Comparison of ENCODE assay signal across 24 cellular contexts in genomic region chr22:25602924-25603323, GRCh38.
"Had no signal": no experiment of that assay in that cellular context is flagged by ENCODE, and none has a peak within 500 bp of the region (broad histone marks: within the 10 kb centered on the region; RNA-seq: fewer than 3 reads in every experiment).

No MANE protein-coding gene starts in this region.

- FAIRE-seq: bronchial epithelial cell, kidney had no signal

- H3K4me3 ChIP-seq: ascending aorta, gastroesophageal sphincter, heart left ventricle, lung, transverse colon, vagina had no signal

- H3K9me3 ChIP-seq: ascending aorta, gastroesophageal sphincter, heart left ventricle, transverse colon, vagina had no signal

- H3K27ac Mint-ChIP-seq: activated CD4-positive, alpha-beta memory T cell treated with anti-CD3 and anti-CD28 coated beads for 36 hours; activated CD4-positive, alpha-beta T cell treated with anti-CD3 and anti-CD28 coated beads for 36 hours; activated naive CD4-positive, alpha-beta T cell treated with anti-CD3 and anti-CD28 coated beads, Interleukin-2, amount 10 ng/mL, durations not matched to agents 7 days and 5 days; activated naive CD8-positive, alpha-beta T cell treated with anti-CD3 and anti-CD28 coated beads, Interleukin-2, amount 50 U/mL, for 24 hours; mesothelial cell of epicardium; progenitor cell of endocrine pancreas; WTC11 had no signal

- H3K9me3 Mint-ChIP-seq: activated CD4-positive, alpha-beta memory T cell treated with anti-CD3 and anti-CD28 coated beads for 36 hours; activated naive CD8-positive, alpha-beta T cell treated with anti-CD3 and anti-CD28 coated beads, Interleukin-2, amount 50 U/mL, for 24 hours; neural crest cell had no signal

- H3K27ac ChIP-seq: ascending aorta, gastroesophageal sphincter, heart left ventricle, transverse colon, vagina had no signal

- H3K27me3 ChIP-seq: ascending aorta, gastroesophageal sphincter, heart left ventricle, transverse colon, vagina had no signal

- H3K4me3 Mint-ChIP-seq: activated CD4-positive, alpha-beta memory T cell treated with anti-CD3 and anti-CD28 coated beads for 36 hours; activated CD4-positive, alpha-beta T cell treated with anti-CD3 and anti-CD28 coated beads for 36 hours; activated naive CD4-positive, alpha-beta T cell treated with anti-CD3 and anti-CD28 coated beads, Interleukin-2, amount 10 ng/mL, durations not matched to agents 7 days and 5 days; activated naive CD8-positive, alpha-beta T cell treated with anti-CD3 and anti-CD28 coated beads, Interleukin-2, amount 50 U/mL, for 24 hours; mesothelial cell of epicardium; neural crest cell; WTC11 had no signal

- H3K36me3 Mint-ChIP-seq: mesothelial cell of epicardium, WTC11 had no signal

- H3K36me3 ChIP-seq: ascending aorta, gastroesophageal sphincter, heart left ventricle, transverse colon, vagina had no signal

- H3K4me1 ChIP-seq: ascending aorta, gastroesophageal sphincter, heart left ventricle, vagina had no signal

- DNase-seq: activated CD4-positive, alpha-beta memory T cell treated with anti-CD3 and anti-CD28 coated beads for 36 hours; activated CD4-positive, alpha-beta T cell treated with anti-CD3 and anti-CD28 coated beads for 36 hours; activated effector memory CD4-positive, alpha-beta T cell treated with Interleukin-2 at 50 U/mL for 16 hours; activated naive CD4-positive, alpha-beta T cell treated with anti-CD3 and anti-CD28 coated beads, Interleukin-2, amount 10 ng/mL, durations not matched to agents 7 days and 5 days; activated naive CD8-positive, alpha-beta T cell treated with anti-CD3 and anti-CD28 coated beads, Interleukin-2, amount 50 U/mL, for 24 hours; activated T-cell treated with anti-CD3 and anti-CD28 coated beads, Interleukin-2, amount 50 U/mL, for 48 hours; cerebellar nuclear complex; effector CD4-positive, alpha-beta T cell; heart left ventricle; kidney; naive B cell; stimulated activated CD4-positive, alpha-beta T cell treated with anti-CD3 and anti-CD28 coated beads, Interleukin-2, amount 100 ng/mL, for 24 hours; stimulated activated naive CD8-positive, alpha-beta T cell treated with anti-CD3 and anti-CD28 coated beads, Interleukin-15, Interleukin-2, amounts not matched to agents 100 U/mL and 50 U/mL, for 24 hours; transverse colon had no signal

- H3K4me1 Mint-ChIP-seq: neural crest cell had no signal

- ATAC-seq: activated CD4-positive, alpha-beta T cell treated with anti-CD3 and anti-CD28 coated beads for 36 hours; activated naive CD8-positive, alpha-beta T cell treated with anti-CD3 and anti-CD28 coated beads, Interleukin-2, amount 50 U/mL, for 24 hours; gastroesophageal sphincter; heart left ventricle; left lobe of liver; stimulated activated naive CD8-positive, alpha-beta T cell treated with anti-CD3 and anti-CD28 coated beads, Interleukin-15, Interleukin-2, amounts not matched to agents 100 U/mL and 50 U/mL, for 24 hours; WTC11 had no signal

- H3K27me3 Mint-ChIP-seq: activated CD4-positive, alpha-beta memory T cell treated with anti-CD3 and anti-CD28 coated beads for 36 hours; activated CD4-positive, alpha-beta T cell treated with anti-CD3 and anti-CD28 coated beads for 36 hours; activated naive CD4-positive, alpha-beta T cell treated with anti-CD3 and anti-CD28 coated beads, Interleukin-2, amount 10 ng/mL, durations not matched to agents 7 days and 5 days; activated naive CD8-positive, alpha-beta T cell treated with anti-CD3 and anti-CD28 coated beads, Interleukin-2, amount 50 U/mL, for 24 hours; naive B cell; progenitor cell of endocrine pancreas had no signal
